Comparison of ENCODE assay signal across 23 cellular contexts in the genomic region with DNA sequence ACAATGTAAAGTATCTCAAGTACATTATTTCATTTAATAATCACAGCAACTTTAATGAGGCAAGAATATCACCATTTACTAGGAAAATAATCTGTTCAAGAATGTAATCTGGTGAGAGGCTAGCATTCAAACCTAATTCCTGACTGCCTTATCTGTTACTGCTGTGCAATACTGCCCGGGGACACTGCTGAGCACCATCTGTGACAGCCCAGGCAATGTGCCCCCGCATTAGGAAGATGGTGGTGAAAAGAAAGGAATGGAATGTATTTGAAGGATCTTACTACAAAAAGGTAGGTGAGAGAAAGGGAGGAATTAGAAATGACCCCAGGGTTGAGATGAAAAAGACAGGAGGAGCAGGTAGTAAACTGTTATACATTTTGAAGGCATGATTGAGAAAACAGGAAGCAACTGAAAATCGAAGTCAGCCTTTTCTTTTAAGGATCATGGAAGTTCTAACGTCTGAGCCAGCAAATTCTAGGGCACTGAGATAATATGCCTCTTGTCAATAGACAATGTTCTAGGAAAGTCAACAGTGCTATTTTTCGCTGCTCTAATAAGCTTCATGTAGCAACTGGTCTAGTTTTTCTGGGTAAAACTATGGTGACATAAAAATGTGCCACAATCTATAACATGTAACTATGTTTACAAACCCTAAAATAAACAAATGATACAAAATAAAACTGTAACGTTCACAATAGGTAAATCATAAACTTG.
DNase-seq lines count a peak whose midpoint lies in the region; ATAC-seq and TF ChIP-seq lines count a peak whose summit lies in the region.
"Had no signal": no experiment of that assay in that cellular context is flagged by ENCODE, and none has a peak within 500 bp of the region (broad histone marks: within the 10 kb centered on the region; RNA-seq: fewer than 3 reads in every experiment).

No MANE protein-coding gene starts in this region.

- TF ChIP-seq CTCF in SK-N-SH (IDR thresholded peaks at IDR 0.05) = no peak
- TF ChIP-seq CTCF in prostate gland (IDR thresholded peaks at IDR 0.05) = no peak

- POLR2A ChIA-PET in SK-N-SH (lab: Yijun Ruan, JAX) = no interaction called here

- no peak overlapping the region for H2AFZ ChIP-seq in SK-N-SH (ENCODE audit: low read depth)
- H2AFZ ChIP-seq: GM23248, parathyroid adenoma had no signal

- intact Hi-C loops in left ventricle myocardium superior (cut with micrococcal nuclease) = no loop called here
- intact Hi-C loops in Right ventricle myocardium inferior (cut with DNase I) = no loop called here
- intact Hi-C loops in prostate gland (cut with DNase I) = no loop called here

- H3K9ac ChIP-seq in SK-N-SH = no peak overlapping the region
- H3K9ac ChIP-seq: GM23248, parathyroid adenoma had no signal

- TF ChIP-seq POLR2A in prostate gland (IDR thresholded peaks at IDR 0.05) = no peak

- no peak for TF ChIP-seq RAD21 in SK-N-SH (IDR thresholded peaks at IDR 0.05; ENCODE audit: low read length)

- H3K4me3 ChIP-seq in SK-N-SH (ENCODE audit: low read depth in 2 of 2, low read length in 1 of 2) = no peak overlapping the region
- no peak overlapping the region for H3K4me3 ChIP-seq in prostate gland
- H3K4me3 ChIP-seq: GM23248, thyroid gland had no signal

- H3K9me2 ChIP-seq in SK-N-SH = no peaks in the 10 kb centered on the region

- CTCF ChIA-PET in SK-N-SH (lab: Yijun Ruan, JAX) = interaction anchor here (0.8 to 1.9 kb wide), 4 partner anchors 9 to 792 kb away, joined by 3 to 8 read pairs (median 4); no protein-coding TSS in a partner anchor

- peak in 1 of 2 experiments; percentile 46; a peak in 1 of 4 replicates for TF ChIP-seq EP300 in SK-N-SH (IDR thresholded peaks at IDR 0.05; ENCODE audit: borderline replicate concordance in 1 of 2, low read depth in 1 of 2, low read length in 1 of 2)

- H3K4me1 ChIP-seq in SK-N-SH (ENCODE audit: control insufficient read depth in 1 of 2, insufficient read depth in 2 of 2, low read depth in 1 of 2, low read length in 1 of 2) (peaks cover 4 to 7% of the 10 kb centered on the region in 2 experiments; a peak in 3 of 4 replicates), prostate gland (replicated peaks) (no peaks in the 10 kb centered on the region)

- no peak overlapping the region for H3K4me2 ChIP-seq in SK-N-SH

- whole genome bisulfite sequencing in SK-N-SH (ENCODE audit: low lambda C conversion rate) = 75% methylated on average over 6 of the region's 6 CpGs
- WGBS in prostate gland = 43% methylated on average over 6 of the region's 6 CpGs

- H3K9me3 ChIP-seq in SK-N-SH = no peaks in the 10 kb centered on the region
- no peaks in the 10 kb centered on the region for H3K9me3 ChIP-seq in prostate gland
- H3K9me3 ChIP-seq: thyroid gland had no signal

- ATAC-seq in left ventricle myocardium superior (peak; percentile 61), Right ventricle myocardium inferior (no peak), HG03097 (IDR thresholded peaks at IDR 0.05; ENCODE audit: low FRiP score, unreplicated experiment) (no peak)
- no peak for ATAC-seq in stimulated activated naive CD8-positive, alpha-beta T cell treated with anti-CD3 and anti-CD28 coated beads, Interleukin-15, Interleukin-2, amounts not matched to agents 100 U/mL and 50 U/mL, for 24 hours
- ATAC-seq: activated CD8-positive, alpha-beta memory T cell treated with anti-CD3 and anti-CD28 coated beads, Interleukin-2, amount 10 ng/mL, durations not matched to agents 7 days and 5 days; naive thymus-derived CD8-positive, alpha-beta T cell; stimulated activated naive B cell treated with anti-CD40 and anti-IgM and Interleukin-4, amounts not matched to agents 10 μg/mL and 1 μg/mL and 100 μg/mL, for 72 hours had no signal

- no peaks in the 10 kb centered on the region for H3K27me3 ChIP-seq in SK-N-SH (ENCODE audit: insufficient read depth)
- no peaks in the 10 kb centered on the region for H3K27me3 ChIP-seq in prostate gland (replicated peaks; ENCODE audit: insufficient read depth)
- H3K27me3 ChIP-seq: thyroid gland had no signal

- H3K36me3 ChIP-seq in SK-N-SH (replicated peaks in 1 of 2; ENCODE audit: control insufficient read depth in 1 of 2, insufficient read depth in 2 of 2, low read length in 1 of 2) (peaks cover 0 to 8% of the 10 kb centered on the region in 2 experiments), prostate gland (no peaks in the 10 kb centered on the region)
- H3K36me3 ChIP-seq: thyroid gland had no signal

- DNase-seq in left ventricle myocardium superior (no peak), Right ventricle myocardium inferior (ENCODE audit: missing footprints) (no peak), SK-N-SH (peak; percentile 44), iPS-NIHi7 (ENCODE audit: extremely low spot score) (peak; percentile 9), prostate gland (ENCODE audit: low spot score) (peak; percentile 68), COLO668 (lab: John Stamatoyannopoulos, UW; ENCODE audit: unreplicated experiment) (no peak)
- DNase-seq in stimulated activated naive CD8-positive, alpha-beta T cell treated with anti-CD3 and anti-CD28 coated beads, Interleukin-15, Interleukin-2, amounts not matched to agents 100 U/mL and 50 U/mL, for 24 hours = no peak
- DNase-seq: activated CD4-positive, alpha-beta T cell treated with anti-CD3 and anti-CD28 coated beads, Interleukin-2, amount 10 ng/mL, durations not matched to agents 24 days and 14 days; activated CD8-positive, alpha-beta memory T cell treated with anti-CD3 and anti-CD28 coated beads, Interleukin-2, amount 10 ng/mL, durations not matched to agents 7 days and 5 days; cortex of kidney; DMS53; GM23248; head of caudate nucleus; immature natural killer cell; Karpas-422; naive thymus-derived CD8-positive, alpha-beta T cell; NCI-H1048; NCI-H187 treated with DMSO at 0.1 percent for 48 hours; NCI-H446; stimulated activated naive B cell treated with anti-CD40 and anti-IgM and Interleukin-4, amounts not matched to agents 10 μg/mL and 1 μg/mL and 100 μg/mL, for 72 hours; thyroid gland had no signal

- no peaks in the 10 kb centered on the region for H3K79me2 ChIP-seq in SK-N-SH (ENCODE audit: insufficient read depth)
- H3K79me2 ChIP-seq: parathyroid adenoma had no signal

- H3K27ac ChIP-seq in SK-N-SH (ENCODE audit: low read depth in 2 of 2, low read length in 1 of 2) (no peak overlapping the region), prostate gland (peak overlapping the region in 1 of 2 donors; percentile 69)
- H3K27ac ChIP-seq: GM23248, parathyroid adenoma, thyroid gland had no signal

- H4K20me1 ChIP-seq in SK-N-SH (ENCODE audit: insufficient read depth) = no peaks in the 10 kb centered on the region

- H3F3A ChIP-seq in SK-N-SH (replicated peaks; ENCODE audit: insufficient read depth) = no peaks in the 10 kb centered on the region

TF ChIP-seq in SK-N-SH, 30 proteins besides CTCF, POLR2A, EP300 and RAD21:
- TF ChIP-seq FOSL2 (IDR thresholded peaks at IDR 0.05; ENCODE audit: borderline replicate concordance, low read depth) (no peak), NFIC (IDR thresholded peaks at IDR 0.05; ENCODE audit: borderline replicate concordance) (no peak), GABPA (IDR thresholded peaks at IDR 0.05; ENCODE audit: low read depth) (no peak), POLR2AphosphoS5 (IDR thresholded peaks at IDR 0.05; ENCODE audit: low read depth, low read length) (no peak), GATA2 (CRISPR knock-in tag; IDR thresholded peaks at IDR 0.05) (peak; percentile 79), TCF12 (IDR thresholded peaks at IDR 0.05) (no peak), RCOR1 (IDR thresholded peaks at IDR 0.05; ENCODE audit: low read length) (peak; percentile 90), CHD2 (IDR thresholded peaks at IDR 0.05; ENCODE audit: low read length, partially characterized antibody) (peak; percentile 53)
- TF ChIP-seq, protein P1, sequence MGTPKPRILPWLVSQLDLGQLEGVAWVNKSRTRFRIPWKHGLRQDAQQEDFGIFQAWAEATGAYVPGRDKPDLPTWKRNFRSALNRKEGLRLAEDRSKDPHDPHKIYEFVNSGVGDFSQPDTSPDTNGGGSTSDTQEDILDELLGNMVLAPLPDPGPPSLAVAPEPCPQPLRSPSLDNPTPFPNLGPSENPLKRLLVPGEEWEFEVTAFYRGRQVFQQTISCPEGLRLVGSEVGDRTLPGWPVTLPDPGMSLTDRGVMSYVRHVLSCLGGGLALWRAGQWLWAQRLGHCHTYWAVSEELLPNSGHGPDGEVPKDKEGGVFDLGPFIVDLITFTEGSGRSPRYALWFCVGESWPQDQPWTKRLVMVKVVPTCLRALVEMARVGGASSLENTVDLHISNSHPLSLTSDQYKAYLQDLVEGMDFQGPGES (IDR thresholded peaks at IDR 0.05; ENCODE audit: low read depth, low read length) = no peak
- TF ChIP-seq, protein P2, sequence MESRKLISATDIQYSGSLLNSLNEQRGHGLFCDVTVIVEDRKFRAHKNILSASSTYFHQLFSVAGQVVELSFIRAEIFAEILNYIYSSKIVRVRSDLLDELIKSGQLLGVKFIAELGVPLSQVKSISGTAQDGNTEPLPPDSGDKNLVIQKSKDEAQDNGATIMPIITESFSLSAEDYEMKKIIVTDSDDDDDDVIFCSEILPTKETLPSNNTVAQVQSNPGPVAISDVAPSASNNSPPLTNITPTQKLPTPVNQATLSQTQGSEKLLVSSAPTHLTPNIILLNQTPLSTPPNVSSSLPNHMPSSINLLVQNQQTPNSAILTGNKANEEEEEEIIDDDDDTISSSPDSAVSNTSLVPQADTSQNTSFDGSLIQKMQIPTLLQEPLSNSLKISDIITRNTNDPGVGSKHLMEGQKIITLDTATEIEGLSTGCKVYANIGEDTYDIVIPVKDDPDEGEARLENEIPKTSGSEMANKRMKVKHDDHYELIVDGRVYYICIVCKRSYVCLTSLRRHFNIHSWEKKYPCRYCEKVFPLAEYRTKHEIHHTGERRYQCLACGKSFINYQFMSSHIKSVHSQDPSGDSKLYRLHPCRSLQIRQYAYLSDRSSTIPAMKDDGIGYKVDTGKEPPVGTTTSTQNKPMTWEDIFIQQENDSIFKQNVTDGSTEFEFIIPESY (IDR thresholded peaks at IDR 0.05; ENCODE audit: borderline replicate concordance, low read depth) = no peak

Comparison
In these comparisons a context has a peak if more than half of its experiments do, and no peak if none do; other contexts are left out.
1. DNase-seq: peak in SK-N-SH (single experiment), iPS-NIHi7 (single experiment) and prostate gland (single experiment); none in left ventricle myocardium superior (single experiment), Right ventricle myocardium inferior (single experiment), stimulated activated naive CD8-positive, alpha-beta T cell treated with anti-CD3 and anti-CD28 coated beads, Interleukin-15, Interleukin-2, amounts not matched to agents 100 U/mL and 50 U/mL, for 24 hours (single experiment) and COLO668 (single experiment).